In genomic region chr17:81994593-81995462, GRCh38 we compare ENCODE assay signal across 1 cellular context.
TF ChIP-seq lines count a peak whose summit lies in the region.

No MANE protein-coding gene starts in this region.

TF ChIP-seq in H1, 55 proteins besides CTCF, POLR2A, EP300 and RAD21:
- TF ChIP-seq POU5F1 (IDR thresholded peaks at IDR 0.05; ENCODE audit: low read depth, low read length): no peak
- no peak for TF ChIP-seq RFX5 (IDR thresholded peaks at IDR 0.05; ENCODE audit: borderline replicate concordance, low read depth, low read length)
- TF ChIP-seq SIN3A (conservative IDR thresholded peaks at IDR 0.05 in 1 of 2, IDR thresholded peaks at IDR 0.05 in 1 of 2; ENCODE audit: low read depth in 1 of 2, low read length in 2 of 2): no peak
- no peak for TF ChIP-seq YY1 (IDR thresholded peaks at IDR 0.05; ENCODE audit: low read depth, low read length)
- no peak for TF ChIP-seq SP1 (IDR thresholded peaks at IDR 0.05; ENCODE audit: low read depth, low read length)
- TF ChIP-seq POLR2AphosphoS5 (IDR thresholded peaks at IDR 0.05; ENCODE audit: low read depth, low read length): no peak
- no peak for TF ChIP-seq PHF8 (conservative IDR thresholded peaks at IDR 0.05; ENCODE audit: low read depth, low read length)
- TF ChIP-seq SIRT6 (IDR thresholded peaks at IDR 0.05; ENCODE audit: low read length): no peak
- no peak for TF ChIP-seq SP2 (IDR thresholded peaks at IDR 0.05; ENCODE audit: low read length)
